ENCODE assay signal across 1 cellular context in genomic region chr9:113011911-113012381, GRCh38.
TF ChIP-seq lines count a peak whose summit lies in the region.

Gene ZNF883, minus strand, starts transcription at chr9:113012192.

TF ChIP-seq in H1, 55 proteins besides CTCF, POLR2A, EP300 and RAD21 (continued from another document):
- TF ChIP-seq, protein P1, sequence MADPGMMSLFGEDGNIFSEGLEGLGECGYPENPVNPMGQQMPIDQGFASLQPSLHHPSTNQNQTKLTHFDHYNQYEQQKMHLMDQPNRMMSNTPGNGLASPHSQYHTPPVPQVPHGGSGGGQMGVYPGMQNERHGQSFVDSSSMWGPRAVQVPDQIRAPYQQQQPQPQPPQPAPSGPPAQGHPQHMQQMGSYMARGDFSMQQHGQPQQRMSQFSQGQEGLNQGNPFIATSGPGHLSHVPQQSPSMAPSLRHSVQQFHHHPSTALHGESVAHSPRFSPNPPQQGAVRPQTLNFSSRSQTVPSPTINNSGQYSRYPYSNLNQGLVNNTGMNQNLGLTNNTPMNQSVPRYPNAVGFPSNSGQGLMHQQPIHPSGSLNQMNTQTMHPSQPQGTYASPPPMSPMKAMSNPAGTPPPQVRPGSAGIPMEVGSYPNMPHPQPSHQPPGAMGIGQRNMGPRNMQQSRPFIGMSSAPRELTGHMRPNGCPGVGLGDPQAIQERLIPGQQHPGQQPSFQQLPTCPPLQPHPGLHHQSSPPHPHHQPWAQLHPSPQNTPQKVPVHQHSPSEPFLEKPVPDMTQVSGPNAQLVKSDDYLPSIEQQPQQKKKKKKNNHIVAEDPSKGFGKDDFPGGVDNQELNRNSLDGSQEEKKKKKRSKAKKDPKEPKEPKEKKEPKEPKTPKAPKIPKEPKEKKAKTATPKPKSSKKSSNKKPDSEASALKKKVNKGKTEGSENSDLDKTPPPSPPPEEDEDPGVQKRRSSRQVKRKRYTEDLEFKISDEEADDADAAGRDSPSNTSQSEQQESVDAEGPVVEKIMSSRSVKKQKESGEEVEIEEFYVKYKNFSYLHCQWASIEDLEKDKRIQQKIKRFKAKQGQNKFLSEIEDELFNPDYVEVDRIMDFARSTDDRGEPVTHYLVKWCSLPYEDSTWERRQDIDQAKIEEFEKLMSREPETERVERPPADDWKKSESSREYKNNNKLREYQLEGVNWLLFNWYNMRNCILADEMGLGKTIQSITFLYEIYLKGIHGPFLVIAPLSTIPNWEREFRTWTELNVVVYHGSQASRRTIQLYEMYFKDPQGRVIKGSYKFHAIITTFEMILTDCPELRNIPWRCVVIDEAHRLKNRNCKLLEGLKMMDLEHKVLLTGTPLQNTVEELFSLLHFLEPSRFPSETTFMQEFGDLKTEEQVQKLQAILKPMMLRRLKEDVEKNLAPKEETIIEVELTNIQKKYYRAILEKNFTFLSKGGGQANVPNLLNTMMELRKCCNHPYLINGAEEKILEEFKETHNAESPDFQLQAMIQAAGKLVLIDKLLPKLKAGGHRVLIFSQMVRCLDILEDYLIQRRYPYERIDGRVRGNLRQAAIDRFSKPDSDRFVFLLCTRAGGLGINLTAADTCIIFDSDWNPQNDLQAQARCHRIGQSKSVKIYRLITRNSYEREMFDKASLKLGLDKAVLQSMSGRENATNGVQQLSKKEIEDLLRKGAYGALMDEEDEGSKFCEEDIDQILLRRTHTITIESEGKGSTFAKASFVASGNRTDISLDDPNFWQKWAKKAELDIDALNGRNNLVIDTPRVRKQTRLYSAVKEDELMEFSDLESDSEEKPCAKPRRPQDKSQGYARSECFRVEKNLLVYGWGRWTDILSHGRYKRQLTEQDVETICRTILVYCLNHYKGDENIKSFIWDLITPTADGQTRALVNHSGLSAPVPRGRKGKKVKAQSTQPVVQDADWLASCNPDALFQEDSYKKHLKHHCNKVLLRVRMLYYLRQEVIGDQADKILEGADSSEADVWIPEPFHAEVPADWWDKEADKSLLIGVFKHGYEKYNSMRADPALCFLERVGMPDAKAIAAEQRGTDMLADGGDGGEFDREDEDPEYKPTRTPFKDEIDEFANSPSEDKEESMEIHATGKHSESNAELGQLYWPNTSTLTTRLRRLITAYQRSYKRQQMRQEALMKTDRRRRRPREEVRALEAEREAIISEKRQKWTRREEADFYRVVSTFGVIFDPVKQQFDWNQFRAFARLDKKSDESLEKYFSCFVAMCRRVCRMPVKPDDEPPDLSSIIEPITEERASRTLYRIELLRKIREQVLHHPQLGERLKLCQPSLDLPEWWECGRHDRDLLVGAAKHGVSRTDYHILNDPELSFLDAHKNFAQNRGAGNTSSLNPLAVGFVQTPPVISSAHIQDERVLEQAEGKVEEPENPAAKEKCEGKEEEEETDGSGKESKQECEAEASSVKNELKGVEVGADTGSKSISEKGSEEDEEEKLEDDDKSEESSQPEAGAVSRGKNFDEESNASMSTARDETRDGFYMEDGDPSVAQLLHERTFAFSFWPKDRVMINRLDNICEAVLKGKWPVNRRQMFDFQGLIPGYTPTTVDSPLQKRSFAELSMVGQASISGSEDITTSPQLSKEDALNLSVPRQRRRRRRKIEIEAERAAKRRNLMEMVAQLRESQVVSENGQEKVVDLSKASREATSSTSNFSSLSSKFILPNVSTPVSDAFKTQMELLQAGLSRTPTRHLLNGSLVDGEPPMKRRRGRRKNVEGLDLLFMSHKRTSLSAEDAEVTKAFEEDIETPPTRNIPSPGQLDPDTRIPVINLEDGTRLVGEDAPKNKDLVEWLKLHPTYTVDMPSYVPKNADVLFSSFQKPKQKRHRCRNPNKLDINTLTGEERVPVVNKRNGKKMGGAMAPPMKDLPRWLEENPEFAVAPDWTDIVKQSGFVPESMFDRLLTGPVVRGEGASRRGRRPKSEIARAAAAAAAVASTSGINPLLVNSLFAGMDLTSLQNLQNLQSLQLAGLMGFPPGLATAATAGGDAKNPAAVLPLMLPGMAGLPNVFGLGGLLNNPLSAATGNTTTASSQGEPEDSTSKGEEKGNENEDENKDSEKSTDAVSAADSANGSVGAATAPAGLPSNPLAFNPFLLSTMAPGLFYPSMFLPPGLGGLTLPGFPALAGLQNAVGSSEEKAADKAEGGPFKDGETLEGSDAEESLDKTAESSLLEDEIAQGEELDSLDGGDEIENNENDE (IDR thresholded peaks at IDR 0.05; ENCODE audit: insufficient replicate concordance, low read length) = no peak
- TF ChIP-seq TEAD4 (IDR thresholded peaks at IDR 0.05; ENCODE audit: low read depth, low read length) (no peak), CHD1 (IDR thresholded peaks at IDR 0.05; ENCODE audit: low read depth, low read length) (no peak), E2F6 (IDR thresholded peaks at IDR 0.05) (peak; percentile 50; the same call in 1 of the 2 replicates), CHD2 (IDR thresholded peaks at IDR 0.05; ENCODE audit: low read length) (no peak), HDAC6 (IDR thresholded peaks at IDR 0.05; ENCODE audit: low read depth, low read length) (no peak), CBX5 (IDR thresholded peaks at IDR 0.05; ENCODE audit: low read depth, low read length) (no peak), ASH2L (IDR thresholded peaks at IDR 0.05; ENCODE audit: low read length) (peak; percentile 47), EZH2 (IDR thresholded peaks at IDR 0.05; ENCODE audit: low read depth, low read length, severe bottlenecking) (no peak), ATF3 (IDR thresholded peaks at IDR 0.05; ENCODE audit: insufficient read depth, low read depth, low read length) (no peak), RXRA (IDR thresholded peaks at IDR 0.05; ENCODE audit: insufficient read depth, low read depth, low read length) (no peak), PHF8 (conservative IDR thresholded peaks at IDR 0.05; ENCODE audit: low read depth, low read length) (peak; percentile 69), SP2 (IDR thresholded peaks at IDR 0.05; ENCODE audit: low read length) (no peak), SP1 (IDR thresholded peaks at IDR 0.05; ENCODE audit: low read depth, low read length) (no peak), CTBP2 (IDR thresholded peaks at IDR 0.05; ENCODE audit: borderline replicate concordance, insufficient read depth, insufficient read length, low read length) (no peak), SUZ12 (IDR thresholded peaks at IDR 0.05; ENCODE audit: low read length) (no peak), RNF2 (IDR thresholded peaks at IDR 0.05; ENCODE audit: borderline replicate concordance, low read depth, low read length, missing control alignments, poor library complexity, severe bottlenecking) (no peak), TCF12 (IDR thresholded peaks at IDR 0.05; ENCODE audit: low read depth, low read length) (no peak), KDM4A (IDR thresholded peaks at IDR 0.05; ENCODE audit: low read depth, low read length, severe bottlenecking) (peak; percentile 94), FOSL1 (IDR thresholded peaks at IDR 0.05; ENCODE audit: insufficient read depth, low read depth, low read length) (no peak), SAP30 (IDR thresholded peaks at IDR 0.05; ENCODE audit: insufficient read depth, insufficient replicate concordance, low read length) (no peak), EGR1 (IDR thresholded peaks at IDR 0.05; ENCODE audit: borderline replicate concordance, low read depth, low read length) (no peak), BACH1 (IDR thresholded peaks at IDR 0.05; ENCODE audit: low read length) (no peak), RFX5 (IDR thresholded peaks at IDR 0.05; ENCODE audit: borderline replicate concordance, low read depth, low read length) (no peak), MAX (IDR thresholded peaks at IDR 0.05) (peak; percentile 77), JUN (IDR thresholded peaks at IDR 0.05; ENCODE audit: low read depth, low read length) (no peak), SIX5 (IDR thresholded peaks at IDR 0.05; ENCODE audit: low read depth, low read length) (peak; percentile 67), CREB1 (IDR thresholded peaks at IDR 0.05) (peak; percentile 77), CBX8 (IDR thresholded peaks at IDR 0.05; ENCODE audit: borderline replicate concordance, low read depth, low read length) (no peak), SIRT6 (IDR thresholded peaks at IDR 0.05; ENCODE audit: low read length) (no peak), MAFK (IDR thresholded peaks at IDR 0.05; ENCODE audit: low read depth, low read length) (no peak), GTF2F1 (IDR thresholded peaks at IDR 0.05; ENCODE audit: borderline replicate concordance, low read depth, low read length) (no peak), JUND (IDR thresholded peaks at IDR 0.05; ENCODE audit: low read length) (no peak), POU5F1 (IDR thresholded peaks at IDR 0.05; ENCODE audit: low read depth, low read length) (no peak), KDM1A (IDR thresholded peaks at IDR 0.05; ENCODE audit: borderline replicate concordance, low read length) (no peak), NANOG (IDR thresholded peaks at IDR 0.05; ENCODE audit: insufficient read depth, low read depth, low read length, poor library complexity, severe bottlenecking) (no peak), POLR2AphosphoS5 (IDR thresholded peaks at IDR 0.05; ENCODE audit: low read depth, low read length) (no peak), HDAC2 (IDR thresholded peaks at IDR 0.05; ENCODE audit: borderline replicate concordance in 1 of 2, low read depth in 2 of 2, low read length in 2 of 2) (no peak; a peak in 1 of 4 replicates), SIN3A (conservative IDR thresholded peaks at IDR 0.05 in 1 of 2, IDR thresholded peaks at IDR 0.05 in 1 of 2; ENCODE audit: low read depth in 1 of 2, low read length in 2 of 2) (no peak), ATF2 (IDR thresholded peaks at IDR 0.05; ENCODE audit: low read length) (no peak), RBBP5 (IDR thresholded peaks at IDR 0.05; ENCODE audit: borderline replicate concordance, low read depth, low read length) (0 out of 2 replicates have a peak, but pooled peaks have one; percentile 37), KDM5A (IDR thresholded peaks at IDR 0.05; ENCODE audit: low read length) (no peak), SP4 (IDR thresholded peaks at IDR 0.05; ENCODE audit: low read length) (no peak), NRF1 (IDR thresholded peaks at IDR 0.05; ENCODE audit: low read depth, low read length) (peak; percentile 61), CEBPB (IDR thresholded peaks at IDR 0.05; ENCODE audit: low read depth, low read length) (no peak), BRCA1 (IDR thresholded peaks at IDR 0.05; ENCODE audit: low read depth, low read length) (no peak), YY1 (IDR thresholded peaks at IDR 0.05; ENCODE audit: low read depth, low read length) (peak; percentile 69; the same call in 1 of the 2 replicates), TAF7 (optimal IDR thresholded peaks at IDR 0.05; ENCODE audit: borderline replicate concordance, low read depth, low read length) (no peak), BCL11A (IDR thresholded peaks at IDR 0.05; ENCODE audit: low read depth in 2 of 2, low read length in 2 of 2) (no peak), SRF (IDR thresholded peaks at IDR 0.05; ENCODE audit: low read depth, low read length) (no peak), GABPA (IDR thresholded peaks at IDR 0.05; ENCODE audit: borderline replicate concordance, insufficient read depth, low read length) (no peak), TAF1 (IDR thresholded peaks at IDR 0.05; ENCODE audit: low read depth, low read length) (peak; percentile 68; the same call in 1 of the 2 replicates), ZNF274 (IDR thresholded peaks at IDR 0.05; ENCODE audit: borderline replicate concordance, extremely low read depth, low read length) (no peak)
- TF ChIP-seq, protein P2, sequence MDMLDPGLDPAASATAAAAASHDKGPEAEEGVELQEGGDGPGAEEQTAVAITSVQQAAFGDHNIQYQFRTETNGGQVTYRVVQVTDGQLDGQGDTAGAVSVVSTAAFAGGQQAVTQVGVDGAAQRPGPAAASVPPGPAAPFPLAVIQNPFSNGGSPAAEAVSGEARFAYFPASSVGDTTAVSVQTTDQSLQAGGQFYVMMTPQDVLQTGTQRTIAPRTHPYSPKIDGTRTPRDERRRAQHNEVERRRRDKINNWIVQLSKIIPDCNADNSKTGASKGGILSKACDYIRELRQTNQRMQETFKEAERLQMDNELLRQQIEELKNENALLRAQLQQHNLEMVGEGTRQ (IDR thresholded peaks at IDR 0.05; ENCODE audit: low read length) = no peak
